Comparison of ENCODE assay signal across 8 cellular contexts in the genomic region with DNA sequence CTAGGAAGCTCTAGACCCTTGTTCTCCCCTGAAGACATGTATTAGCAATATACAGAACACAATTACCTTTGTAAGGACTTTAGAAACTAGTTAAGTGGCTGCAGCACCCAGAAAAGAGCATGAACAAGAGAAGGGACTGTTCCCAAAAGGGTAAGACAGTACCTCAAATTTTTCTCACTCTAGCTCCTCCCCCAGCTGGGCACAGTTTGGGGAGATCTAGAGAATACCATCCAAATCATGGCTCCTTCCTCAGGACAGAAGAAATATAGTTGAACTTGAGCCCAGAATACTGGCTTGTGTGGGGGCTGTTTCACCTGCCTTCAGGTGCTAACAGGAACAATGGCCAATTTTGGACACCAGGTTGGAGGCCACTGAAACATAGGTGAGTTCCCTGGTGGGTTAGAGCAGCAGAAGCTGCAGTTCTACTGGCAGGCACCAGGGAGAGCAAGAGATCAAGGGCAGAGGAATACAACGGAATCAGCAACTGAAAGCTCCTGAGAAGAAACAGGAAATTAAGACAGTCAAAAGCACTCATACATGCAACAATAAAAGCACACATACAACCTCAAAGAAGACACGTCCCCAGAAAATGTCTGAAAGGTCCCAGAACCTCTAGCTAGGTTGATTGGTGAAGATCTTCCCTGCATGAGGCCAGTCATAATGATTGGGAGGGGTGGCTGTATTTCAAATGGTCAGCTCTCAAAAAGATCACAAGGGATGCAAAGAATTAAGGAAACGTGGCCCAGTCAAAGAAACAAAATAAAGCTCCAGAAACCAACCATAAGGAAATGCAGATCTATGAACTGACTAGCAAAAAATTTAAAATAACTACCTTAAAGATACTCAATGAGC.
DNase-seq lines count a peak whose midpoint lies in the region; ATAC-seq, FAIRE-seq and TF ChIP-seq lines count a peak whose summit lies in the region.

No MANE protein-coding gene starts in this region.

- H3K27me3 Mint-ChIP-seq in CD4-positive, alpha-beta memory T cell: peaks cover 5 to 8% of the 10 kb centered on the region in 2 donors

- intact Hi-C loops in CD4-positive, alpha-beta memory T cell (cut with micrococcal nuclease): loop anchor here (1.0 to 2.0 kb wide), 5 partner anchors 157 to 819 kb away; a partner anchor contains a TSS
- intact Hi-C loops in pancreas (cut with DNase I): no loop called here

- peak; percentile 56 to 72 (median 64) for DNase-seq in CD4-positive, alpha-beta memory T cell
- DNase-seq in activated CD8-positive, alpha-beta memory T cell treated with anti-CD3 and anti-CD28 coated beads, Interleukin-2, amount 50 U/mL, for 48 hours: peak; percentile 65
- DNase-seq in fibroblast of gingiva (ENCODE audit: low read depth): peak; percentile 36
- peak in 4 of 6 donors; percentile 25 to 65 (median 40) for DNase-seq in pancreas
- DNase-seq in OCI-M2 (lab: John Stamatoyannopoulos, UW; ENCODE audit: unreplicated experiment): no peak

- TF ChIP-seq CTCF in OCI-LY1 (IDR thresholded peaks at IDR 0.05; ENCODE audit: low read length) (peak; percentile 96), pancreas (IDR thresholded peaks at IDR 0.05) (peak; percentile 59 to 79 (median 64))

- no peak overlapping the region for H3K9ac ChIP-seq in OCI-LY1 (ENCODE audit: low read length)

- ATAC-seq in GM18909 (IDR thresholded peaks at IDR 0.05; ENCODE audit: poor library complexity, unreplicated experiment): peak; percentile 95
- ATAC-seq in HG03108 (IDR thresholded peaks at IDR 0.05; ENCODE audit: unreplicated experiment): peak; percentile 93
- peak; percentile 92 to 98 (median 96) for ATAC-seq in pancreas

- H3K36me3 ChIP-seq in CD4-positive, alpha-beta memory T cell (ENCODE audit: insufficient read depth, low read length): no peaks in the 10 kb centered on the region
- H3K36me3 ChIP-seq in OCI-LY1 (ENCODE audit: insufficient read depth, low read length) (no peaks in the 10 kb centered on the region), pancreas (no peaks in the 10 kb centered on the region)

- POLR2A ChIA-PET in CD4-positive, alpha-beta memory T cell (lab: Charles Lee; ENCODE audit: partially characterized antibody): interaction anchor here (0.8 to 2.1 kb wide), 4 partner anchors 159 to 455 kb away, joined by 3 to 11 read pairs (median 9); a partner anchor contains a TSS

- H3K4me2 ChIP-seq in OCI-LY1 (ENCODE audit: low read length): peak overlapping the region; percentile 45; the same call in 1 of the 2 replicates

- 24 to 26% methylated on average over 3 of the region's 3 CpGs for WGBS in pancreas, 2 donors

- H3K9me3 Mint-ChIP-seq in CD4-positive, alpha-beta memory T cell: peaks cover 0 to 5% (median 0%) of the 10 kb centered on the region in 8 donors

- H2AFZ ChIP-seq in OCI-LY1 (ENCODE audit: low read length): peak overlapping the region; percentile 68; the same call in 1 of the 2 replicates

- H3K27ac ChIP-seq in CD4-positive, alpha-beta memory T cell (ENCODE audit: low read depth, low read length): no peak overlapping the region
- H3K27ac ChIP-seq in OCI-LY1 (ENCODE audit: low read depth, low read length, poor library complexity, severe bottlenecking): no peak overlapping the region
- no peak overlapping the region for H3K27ac ChIP-seq in pancreas

- no peaks in the 10 kb centered on the region for H3K9me2 ChIP-seq in OCI-LY1 (ENCODE audit: low read depth, low read length)

- H3F3A ChIP-seq in OCI-LY1 (ENCODE audit: insufficient read depth, low read length): no peaks in the 10 kb centered on the region

- no peaks in the 10 kb centered on the region for H3K79me2 ChIP-seq in OCI-LY1 (ENCODE audit: insufficient read depth, low read length)

- H3K9me3 ChIP-seq in CD4-positive, alpha-beta memory T cell (ENCODE audit: control insufficient read depth in 1 of 2, low read length in 2 of 2): no peaks in the 10 kb centered on the region
- H3K9me3 ChIP-seq in OCI-LY1 (ENCODE audit: low read length) (0 out of 2 replicates have a peak, but pooled peaks cover 2% of the 10 kb centered on the region), pancreas (no peaks in the 10 kb centered on the region)

- no peaks in the 10 kb centered on the region for H3K36me3 Mint-ChIP-seq in CD4-positive, alpha-beta memory T cell

- no peak for FAIRE-seq in pancreas (lab: Jason Lieb, UNC)

- peak overlapping the region in 7 of 8 donors; percentile 0 to 71 (median 31) for H3K4me3 Mint-ChIP-seq in CD4-positive, alpha-beta memory T cell

- no peaks in the 10 kb centered on the region for H4K20me1 ChIP-seq in OCI-LY1 (ENCODE audit: insufficient read depth, low read length)

- no peaks in the 10 kb centered on the region for H3K27me3 ChIP-seq in CD4-positive, alpha-beta memory T cell (ENCODE audit: insufficient read depth, low read length)
- H3K27me3 ChIP-seq in OCI-LY1 (ENCODE audit: insufficient read depth, low read length) (no peaks in the 10 kb centered on the region), pancreas (no peaks in the 10 kb centered on the region)

- peaks cover 7% of the 10 kb centered on the region for H3K4me1 ChIP-seq in CD4-positive, alpha-beta memory T cell (ENCODE audit: insufficient read depth, low read length)
- peaks cover 5% of the 10 kb centered on the region for H3K4me1 ChIP-seq in OCI-LY1 (ENCODE audit: insufficient read depth, low read length, severe bottlenecking)
- no peaks in the 10 kb centered on the region for H3K4me1 ChIP-seq in pancreas

- peak overlapping the region in 6 of 7 donors; percentile 33 to 72 (median 46) for H3K27ac Mint-ChIP-seq in CD4-positive, alpha-beta memory T cell

- no peak overlapping the region for H3K4me3 ChIP-seq in CD4-positive, alpha-beta memory T cell (ENCODE audit: low read length in 2 of 2)
- H3K4me3 ChIP-seq in OCI-LY1 (ENCODE audit: low read depth, low read length, poor library complexity, severe bottlenecking): no peak overlapping the region
- H3K4me3 ChIP-seq in pancreas: no peak overlapping the region

- peaks cover 6 to 12% (median 9%) of the 10 kb centered on the region in 4 donors for H3K4me1 Mint-ChIP-seq in CD4-positive, alpha-beta memory T cell

- CTCF ChIA-PET in CD4-positive, alpha-beta memory T cell (lab: Charles Lee; ENCODE audit: partially characterized antibody): interaction anchor here (0.6 to 3.1 kb wide), 34 partner anchors 8 to 771 kb away, joined by 3 to 24 read pairs (median 4); a partner anchor contains a TSS
